Comparison of ENCODE assay signal across 9 cellular contexts in genomic region chr22:42344391-42344861, GRCh38.
A peak's percentile ranks its signal among the peaks of the same experiment; 100 is the strongest.
DNase-seq lines count a peak whose midpoint lies in the region; ATAC-seq lines count a peak whose summit lies in the region.
"Had no signal": no experiment of that assay in that cellular context is flagged by ENCODE, and none has a peak within 500 bp of the region (broad histone marks: within the 10 kb centered on the region; RNA-seq: fewer than 3 reads in every experiment).

No MANE protein-coding gene starts in this region.

- no peak for ATAC-seq in HG03565 (IDR thresholded peaks at IDR 0.05; ENCODE audit: unreplicated experiment)

- DNase-seq in NCI-H82 (lab: John Stamatoyannopoulos, UW) (peak; percentile 27), NCI-H82 treated with DMSO at 0.1 percent for 48 hours (lab: John Stamatoyannopoulos, UW; ENCODE audit: unreplicated experiment) (no peak), iPS-NIHi7 (ENCODE audit: extremely low spot score) (peak; percentile 58), substantia nigra (lab: John Stamatoyannopoulos, UW) (peak in 48 of 49 donors; percentile 41 to 93 (median 80)), HCEC 1CT (no peak), amniotic stem cell (lab: John Stamatoyannopoulos, UW) (no peak)

- H3K27ac ChIP-seq in angular gyrus (ENCODE audit: low read depth, low read length) (peak overlapping the region; percentile 96), substantia nigra (ENCODE audit: low read depth, low read length, poor library complexity, severe bottlenecking) (peak overlapping the region; percentile 98)
- H3K27ac ChIP-seq: C4-2B had no signal

Comparison
In these comparisons a context has a peak if more than half of its experiments do, and no peak if none do; other contexts are left out.
1. DNase-seq: peak in NCI-H82 (single experiment), iPS-NIHi7 (single experiment) and substantia nigra (48 of 49); none in NCI-H82 treated with DMSO at 0.1 percent for 48 hours (single experiment), HCEC 1CT (single experiment) and amniotic stem cell (single experiment).